Comparison of ENCODE assay signal across 13 cellular contexts in the genomic region with DNA sequence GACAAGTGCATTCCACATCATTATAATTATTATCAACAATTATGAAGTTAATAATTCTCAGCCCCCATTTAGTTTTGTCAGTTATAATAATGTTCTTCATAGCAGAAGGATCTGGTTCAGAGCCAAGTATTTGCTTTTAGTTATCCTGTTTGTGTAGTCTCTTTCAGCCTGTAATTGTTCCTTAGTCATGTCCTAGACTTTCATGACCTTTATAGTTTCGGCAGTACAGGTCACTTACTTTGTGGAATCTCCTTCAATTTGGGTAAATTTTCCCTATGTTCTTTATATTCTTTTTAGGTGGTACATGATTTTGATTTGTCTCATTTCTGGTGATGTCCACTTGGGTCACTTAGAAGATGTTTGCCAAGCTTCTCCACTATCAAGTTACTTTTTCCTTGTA. TPM values are rescaled to one million over a fixed set of nuclear protein-coding genes. Genes with fewer than 3 reads are reported as not detected.
DNase-seq lines count a peak whose midpoint lies in the region; TF ChIP-seq lines count a peak whose summit lies in the region.
"Had no signal": no experiment of that assay in that cellular context is flagged by ENCODE, and none has a peak within 500 bp of the region (broad histone marks: within the 10 kb centered on the region; RNA-seq: fewer than 3 reads in every experiment).

No MANE protein-coding gene starts in this region.

- peaks cover 27% of the 10 kb centered on the region for H3K4me1 ChIP-seq in ovary (ENCODE audit: insufficient read depth)

- H3K27me3 Mint-ChIP-seq in CD14-positive monocyte (ENCODE audit: low read depth in 3 of 3): no peaks in the 10 kb centered on the region
- H3K27me3 Mint-ChIP-seq in IgD-negative memory B cell: no peaks in the 10 kb centered on the region
- H3K27me3 Mint-ChIP-seq in nephron (ENCODE audit: low read depth): no peaks in the 10 kb centered on the region
- H3K27me3 Mint-ChIP-seq: activated naive CD4-positive, alpha-beta T cell treated with anti-CD3 and anti-CD28 coated beads, Interleukin-2, amount 10 ng/mL, durations not matched to agents 7 days and 5 days had no signal

- H3K4me3 ChIP-seq in ovary: no peak overlapping the region
- H3K4me3 ChIP-seq: right atrium auricular region had no signal

- peak overlapping the region in 4 of 7 donors; percentile 0 to 70 (median 48) for H3K27ac Mint-ChIP-seq in CD14-positive monocyte
- H3K27ac Mint-ChIP-seq in IgD-negative memory B cell: peak overlapping the region in 2 of 3 donors; percentile 25 to 92
- peak overlapping the region in 2 of 3 experiments; percentile 12 to 41 for H3K27ac Mint-ChIP-seq in nephron
- H3K27ac Mint-ChIP-seq: activated naive CD4-positive, alpha-beta T cell treated with anti-CD3 and anti-CD28 coated beads, Interleukin-2, amount 10 ng/mL, durations not matched to agents 7 days and 5 days had no signal

- H3K36me3 ChIP-seq in ovary: no peaks in the 10 kb centered on the region
- H3K36me3 ChIP-seq: right atrium auricular region had no signal

- H3K27me3 ChIP-seq in ovary: no peaks in the 10 kb centered on the region
- H3K27me3 ChIP-seq: right atrium auricular region had no signal

- H3K9me3 ChIP-seq in ovary: no peaks in the 10 kb centered on the region
- H3K9me3 ChIP-seq: right atrium auricular region had no signal

- in situ Hi-C loops in ACHN (cut with HindIII; ENCODE audit: low pct_ligation_motif_present, low pct_unique_long_range_greater_than_20kb, low sequenced_read_pairs): no loop called here

- TF ChIP-seq CTCF in CD14-positive monocyte (IDR thresholded peaks at IDR 0.05) (no peak), nephron (IDR thresholded peaks at IDR 0.05; ENCODE audit: unreplicated experiment in 3 of 3) (no peak), ovary (IDR thresholded peaks at IDR 0.05) (no peak)

- DNase-seq in CD14-positive monocyte (ENCODE audit: low spot score) (no peak), dermis blood vessel endothelial cell (peak; percentile 39), ovary (no peak), dedifferentiated amniotic fluid mesenchymal stem cell (ENCODE audit: extremely low spot score) (no peak), ACHN (no peak)
- no peak for DNase-seq in stimulated activated CD4-positive, alpha-beta T cell treated with anti-CD3 and anti-CD28 coated beads, Interleukin-1b, Interleukin-23, amount 100 ng/mL, for 48 hours
- DNase-seq: activated naive CD4-positive, alpha-beta T cell treated with anti-CD3 and anti-CD28 coated beads, Interleukin-2, amount 10 ng/mL, durations not matched to agents 7 days and 5 days; NCI-H226; stimulated activated naive CD8-positive, alpha-beta T cell treated with anti-CD3 and anti-CD28 coated beads, Interleukin-15, Interleukin-2, amounts not matched to agents 100 U/mL and 50 U/mL, for 24 hours had no signal

- H3K4me3 Mint-ChIP-seq in CD14-positive monocyte (no peak overlapping the region), IgD-negative memory B cell (peak overlapping the region in 1 of 4 donors; percentile 65), nephron (no peak overlapping the region)
- H3K4me3 Mint-ChIP-seq: activated naive CD4-positive, alpha-beta T cell treated with anti-CD3 and anti-CD28 coated beads, Interleukin-2, amount 10 ng/mL, durations not matched to agents 7 days and 5 days had no signal

- intact Hi-C loops in CD14-positive monocyte (cut with micrococcal nuclease): loop anchor here (5.0 to 10.0 kb wide), 3 partner anchors 34 to 114 kb away; partner anchors contain the start of gene UBE2R2 (in 1 of the 2)
- intact Hi-C loops in ovary (cut with DNase I): loop anchor here in 2 of 4 donors (5.0 kb wide), 2 partner anchors 34 to 39 kb away; partner anchors contain the start of gene UBE2R2 (in 1 of the 2)

- peaks cover 15 to 18% of the 10 kb centered on the region in 2 donors for H3K36me3 Mint-ChIP-seq in CD14-positive monocyte
- H3K36me3 Mint-ChIP-seq in IgD-negative memory B cell: peaks cover 1% of the 10 kb centered on the region
- H3K36me3 Mint-ChIP-seq in nephron (ENCODE audit: low read depth): peaks cover 18% of the 10 kb centered on the region

- H3K9me3 Mint-ChIP-seq in CD14-positive monocyte: no peaks in the 10 kb centered on the region
- no peaks in the 10 kb centered on the region for H3K9me3 Mint-ChIP-seq in IgD-negative memory B cell
- H3K9me3 Mint-ChIP-seq in nephron: no peaks in the 10 kb centered on the region
- H3K9me3 Mint-ChIP-seq: activated naive CD4-positive, alpha-beta T cell treated with anti-CD3 and anti-CD28 coated beads, Interleukin-2, amount 10 ng/mL, durations not matched to agents 7 days and 5 days had no signal

- TF ChIP-seq POLR2A in ovary (IDR thresholded peaks at IDR 0.05): no peak

- H3K27ac ChIP-seq in ovary: no peak overlapping the region

- no peak for TF ChIP-seq EP300 in ovary (IDR thresholded peaks at IDR 0.05)

- H3K4me1 Mint-ChIP-seq in CD14-positive monocyte (peaks cover 46% of the 10 kb centered on the region), IgD-negative memory B cell (peaks cover 13 to 31% (median 29%) of the 10 kb centered on the region in 3 donors), nephron (peaks cover 30% of the 10 kb centered on the region)

- 21 to 35% (median 23%) methylated on average over 1 of the region's 1 CpG for WGBS in ovary, 3 donors

RNA-seq across cellular contexts. Expression of gene UBE2R2, which starts 34.3 kb away (rescaled TPM):
- polyA plus RNA-seq in CD14-positive monocyte (10 to 100 TPM; 30.5 to 37.2 TPM), IgD-negative memory B cell (22.6 TPM), ovary (10 to 100 TPM; 33.6 to 76.0 TPM)
- total RNA-seq in dermis blood vessel endothelial cell (20.6 and 36.8 TPM in 2 replicates), ovary (10 to 100 TPM; 19.6 to 50.1 (median 43.3) TPM)

RNA-seq across cellular contexts. Expression of gene PRSS3, which starts 55.9 kb away (rescaled TPM):
- not detected for polyA plus RNA-seq in CD14-positive monocyte
- not detected for polyA plus RNA-seq in IgD-negative memory B cell
- total RNA-seq in dermis blood vessel endothelial cell: 0.51 and 1.4 TPM in 2 replicates
- total RNA-seq in ovary: 1 to 10 TPM in 2 of 7 donors, not detected in 5; 1.4 to 2.0 TPM
- polyA plus RNA-seq in ovary: not detected
- total RNA-seq: mononuclear cell had no signal
